Comparison of ENCODE assay signal across 8 cellular contexts in the genomic region with DNA sequence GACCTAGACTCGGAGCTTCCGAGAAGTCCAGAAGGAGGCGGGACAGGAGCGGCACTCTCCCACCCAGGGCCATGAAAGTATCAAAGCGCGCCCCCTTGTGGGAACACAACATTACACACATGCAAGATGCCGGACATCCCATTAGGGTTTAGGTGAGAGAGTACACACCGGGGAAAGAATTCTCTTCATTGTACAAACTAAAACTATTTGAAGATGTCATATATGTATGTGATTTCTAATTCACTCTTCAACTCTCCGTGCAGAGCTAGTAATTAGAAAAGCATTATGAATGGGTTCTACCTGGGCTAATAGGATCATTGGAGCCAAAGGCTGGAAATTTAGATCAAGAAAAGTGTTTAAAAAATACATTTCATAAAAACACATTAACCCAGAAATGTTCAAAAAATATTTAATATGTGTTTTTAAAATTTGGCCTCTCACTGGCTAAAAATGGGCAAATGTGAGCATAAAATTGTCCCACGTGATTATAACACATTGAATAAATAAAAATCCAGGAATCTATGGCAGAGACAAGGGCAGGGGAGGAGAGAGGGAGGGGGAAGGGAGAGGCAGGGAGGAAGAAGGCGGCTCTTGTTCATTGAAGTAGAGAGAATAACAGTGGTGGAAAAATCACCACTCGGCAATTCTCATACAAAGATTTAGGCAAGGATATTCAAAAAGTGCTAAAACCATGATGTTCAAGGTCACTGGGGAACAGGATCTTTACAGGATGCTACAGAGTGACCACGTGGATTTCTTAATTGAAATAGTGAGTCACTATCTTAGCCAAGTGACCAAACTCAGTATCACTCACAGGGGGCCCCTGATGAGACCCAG. TPM values are rescaled to one million over a fixed set of nuclear protein-coding genes. Genes with fewer than 3 reads are reported as not detected.
DNase-seq lines count a peak whose midpoint lies in the region; ATAC-seq and TF ChIP-seq lines count a peak whose summit lies in the region.

No MANE protein-coding gene starts in this region.

- peak; percentile 32 for TF ChIP-seq CTCF in GM12873 (IDR thresholded peaks at IDR 0.05; ENCODE audit: insufficient read depth, low read depth, low read length, missing control alignments)
- peak; percentile 53 for TF ChIP-seq CTCF in SK-N-SH (IDR thresholded peaks at IDR 0.05)
- peak; percentile 59 for TF ChIP-seq CTCF in fibroblast of mammary gland (conservative IDR thresholded peaks at IDR 0.05; ENCODE audit: control insufficient read depth, insufficient read depth, low read depth, low read length)
- no peak for TF ChIP-seq CTCF in omental fat pad (IDR thresholded peaks at IDR 0.05)

- CTCF ChIA-PET in SK-N-SH (lab: Yijun Ruan, JAX), result interaction anchor here (0.6 to 2.2 kb wide), 7 partner anchors 17 to 705 kb away, joined by 3 to 9 read pairs (median 3); no protein-coding TSS in a partner anchor

- H3K9me3 ChIP-seq in SK-N-SH, result no peaks in the 10 kb centered on the region

- 0 out of 2 replicates have a peak, but pooled peaks have one; percentile 24 for TF ChIP-seq RAD21 in SK-N-SH (IDR thresholded peaks at IDR 0.05; ENCODE audit: low read length)

- POLR2A ChIA-PET in SK-N-SH (lab: Yijun Ruan, JAX), result no interaction called here

- DNase-seq in AG08395 (ENCODE audit: low spot score) (peak; percentile 41), SK-N-SH (peak; percentile 68), fibroblast of mammary gland (ENCODE audit: low read depth) (peak; percentile 71), omental fat pad (ENCODE audit: low spot score) (peak; percentile 42), OCI-M2 (lab: John Stamatoyannopoulos, UW; ENCODE audit: unreplicated experiment) (no peak), activated gamma-delta T cell treated with Interleukin-2 at 50 U/mL for 16 hours (no peak)

- no peak for TF ChIP-seq EP300 in SK-N-SH (IDR thresholded peaks at IDR 0.05; ENCODE audit: borderline replicate concordance in 1 of 2, low read depth in 1 of 2, low read length in 1 of 2)

- ATAC-seq in omental fat pad (ENCODE audit: low FRiP score) (peak; percentile 42), GM19463 (IDR thresholded peaks at IDR 0.05; ENCODE audit: unreplicated experiment) (no peak)

- no peak overlapping the region for H3K27ac ChIP-seq in SK-N-SH (ENCODE audit: low read depth in 2 of 2, low read length in 1 of 2)

- no peaks in the 10 kb centered on the region for H3F3A ChIP-seq in SK-N-SH (replicated peaks; ENCODE audit: insufficient read depth)

- H3K9ac ChIP-seq in SK-N-SH, result no peak overlapping the region

- no peaks in the 10 kb centered on the region for H3K27me3 ChIP-seq in SK-N-SH (ENCODE audit: insufficient read depth)

- no peaks in the 10 kb centered on the region for H3K79me2 ChIP-seq in SK-N-SH (ENCODE audit: insufficient read depth)

- WGBS in SK-N-SH (ENCODE audit: low lambda C conversion rate), result 71% methylated on average over 13 of the region's 13 CpGs

- H3K4me3 ChIP-seq in SK-N-SH (ENCODE audit: low read depth in 2 of 2, low read length in 1 of 2) (no peak overlapping the region), fibroblast of mammary gland (ENCODE audit: control insufficient read depth, low read depth, low read length) (no peak overlapping the region)

- no peaks in the 10 kb centered on the region for H3K9me2 ChIP-seq in SK-N-SH

- H3K36me3 ChIP-seq in SK-N-SH (replicated peaks in 1 of 2; ENCODE audit: control insufficient read depth in 1 of 2, insufficient read depth in 2 of 2, low read length in 1 of 2), result peaks cover 34 to 53% of the 10 kb centered on the region in 2 experiments

- no peaks in the 10 kb centered on the region for H4K20me1 ChIP-seq in SK-N-SH (ENCODE audit: insufficient read depth)

- H2AFZ ChIP-seq in SK-N-SH (ENCODE audit: low read depth), result no peak overlapping the region

- no peak overlapping the region for H3K4me2 ChIP-seq in SK-N-SH

- no peaks in the 10 kb centered on the region for H3K4me1 ChIP-seq in SK-N-SH (ENCODE audit: control insufficient read depth in 1 of 2, insufficient read depth in 2 of 2, low read depth in 1 of 2, low read length in 1 of 2)

TF ChIP-seq in SK-N-SH, 30 proteins besides CTCF, POLR2A, EP300 and RAD21:
- TF ChIP-seq SMC3 (IDR thresholded peaks at IDR 0.05; ENCODE audit: low read depth, low read length) (peak; percentile 13; the same call in 1 of the 2 replicates), MEF2A (IDR thresholded peaks at IDR 0.05; ENCODE audit: borderline replicate concordance, low read depth) (no peak)
- TF ChIP-seq, protein P1, sequence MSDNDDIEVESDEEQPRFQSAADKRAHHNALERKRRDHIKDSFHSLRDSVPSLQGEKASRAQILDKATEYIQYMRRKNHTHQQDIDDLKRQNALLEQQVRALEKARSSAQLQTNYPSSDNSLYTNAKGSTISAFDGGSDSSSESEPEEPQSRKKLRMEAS (IDR thresholded peaks at IDR 0.05; ENCODE audit: low read depth), result no peak

RNA-seq across cellular contexts. Expression of a gene that starts 38.9 kb away (rescaled TPM):
- 44.2 and 51.1 TPM in 2 replicates for polyA plus RNA-seq in SK-N-SH (2012; rRNA removed)
- 16.7 and 39.1 TPM in 2 replicates for polyA plus RNA-seq in SK-N-SH (2012; cell fraction: cytosol; rRNA removed)
- 31.9 and 44.2 TPM in 2 replicates for polyA plus RNA-seq in SK-N-SH (2012; cell fraction: nucleus; rRNA removed)
- 10 to 100 TPM; 45.0 to 74.2 (median 62.2) TPM for total RNA-seq in omental fat pad

RNA-seq across cellular contexts. Expression of a gene that starts 52.2 kb away (rescaled TPM):
- polyA plus RNA-seq in SK-N-SH (2012; rRNA removed), result 0.19 and 0.39 TPM in 2 replicates
- polyA plus RNA-seq in SK-N-SH (2012; cell fraction: cytosol; rRNA removed), result 0.19 and 0.28 TPM in 2 replicates
- polyA plus RNA-seq in SK-N-SH (2012; cell fraction: nucleus; rRNA removed), result 0.13 and 0.18 TPM in 2 replicates
- 10 to 100 TPM in 1 of 4 donors, 1 to 10 TPM in 3; 4.5 to 22.4 (median 6.1) TPM for total RNA-seq in omental fat pad

Comparison
In these comparisons a context has a peak if more than half of its experiments do, and no peak if none do; other contexts are left out.
1. DNase-seq: peak in AG08395 (single experiment), SK-N-SH (single experiment), fibroblast of mammary gland (single experiment) and omental fat pad (single experiment); none in OCI-M2 (single experiment) and activated gamma-delta T cell treated with Interleukin-2 at 50 U/mL for 16 hours (single experiment).
2. CTCF ChIP-seq: peak in GM12873 (single experiment), SK-N-SH (single experiment) and fibroblast of mammary gland (single experiment); none in omental fat pad (0 of 3).